In genomic region chr18:62838475-62839098, GRCh38 we compare ENCODE assay signal across 12 cellular contexts.
DNase-seq lines count a peak whose midpoint lies in the region; ATAC-seq and TF ChIP-seq lines count a peak whose summit lies in the region.
"Had no signal": no experiment of that assay in that cellular context is flagged by ENCODE, and none has a peak within 500 bp of the region (broad histone marks: within the 10 kb centered on the region; RNA-seq: fewer than 3 reads in every experiment).

No MANE protein-coding gene starts in this region.

- ATAC-seq in stimulated activated naive CD8-positive, alpha-beta T cell treated with anti-CD3 and anti-CD28 coated beads, Interleukin-15, Interleukin-2, amounts not matched to agents 100 U/mL and 50 U/mL, for 24 hours: peak; percentile 43
- ATAC-seq in stimulated activated naive CD8-positive, alpha-beta T cell treated with anti-CD3 and anti-CD28 coated beads, Interleukin-15, amount 100 ng/mL, for 72 hours: no peak
- ATAC-seq in HG02763 (IDR thresholded peaks at IDR 0.05; ENCODE audit: unreplicated experiment) (peak; percentile 89), HG03571 (IDR thresholded peaks at IDR 0.05; ENCODE audit: unreplicated experiment) (peak; percentile 88), SK-N-SH treated with all-trans-retinoic acid at 6 μM for 48 hours (no peak)
- ATAC-seq: natural killer cell treated with Interleukin-12 subunit alpha and Interleukin-12 subunit beta and Interleukin-15 and Interleukin-18, amount 100 ng/mL, for 72 hours had no signal

- no peak overlapping the region for H3K4me3 Mint-ChIP-seq in stimulated activated naive CD8-positive, alpha-beta T cell treated with anti-CD3 and anti-CD28 coated beads, Interleukin-15, amount 100 ng/mL, for 72 hours
- H3K4me3 Mint-ChIP-seq: natural killer cell treated with Interleukin-12 subunit alpha and Interleukin-12 subunit beta and Interleukin-15 and Interleukin-18, amount 100 ng/mL, for 72 hours had no signal

- no peak for DNase-seq in stimulated activated naive CD8-positive, alpha-beta T cell treated with anti-CD3 and anti-CD28 coated beads, Interleukin-15, Interleukin-2, amounts not matched to agents 100 U/mL and 50 U/mL, for 24 hours
- no peak for DNase-seq in stimulated activated naive CD8-positive, alpha-beta T cell treated with anti-CD3 and anti-CD28 coated beads, Interleukin-15, amount 100 ng/mL, for 72 hours
- no peak for DNase-seq in iPS-NIHi7 (ENCODE audit: extremely low spot score)
- DNase-seq in NCI-H510A treated with DMSO at 0.1 percent for 48 hours (lab: John Stamatoyannopoulos, UW): no peak
- DNase-seq in GM10266 (ENCODE audit: extremely low spot score): no peak
- DNase-seq: dorsolateral prefrontal cortex, hippocampal formation, NCI-H524 treated with DMSO at 0.1 percent for 48 hours had no signal

- no peaks in the 10 kb centered on the region for H3K9me3 Mint-ChIP-seq in stimulated activated naive CD8-positive, alpha-beta T cell treated with anti-CD3 and anti-CD28 coated beads, Interleukin-15, amount 100 ng/mL, for 72 hours
- H3K9me3 Mint-ChIP-seq: natural killer cell treated with Interleukin-12 subunit alpha and Interleukin-12 subunit beta and Interleukin-15 and Interleukin-18, amount 100 ng/mL, for 72 hours had no signal

- peak overlapping the region in 1 of 2 donors; percentile 73 for H3K27ac Mint-ChIP-seq in stimulated activated naive CD8-positive, alpha-beta T cell treated with anti-CD3 and anti-CD28 coated beads, Interleukin-15, amount 100 ng/mL, for 72 hours
- H3K27ac Mint-ChIP-seq: natural killer cell treated with Interleukin-12 subunit alpha and Interleukin-12 subunit beta and Interleukin-15 and Interleukin-18, amount 100 ng/mL, for 72 hours had no signal

- H3K4me1 Mint-ChIP-seq in stimulated activated naive CD8-positive, alpha-beta T cell treated with anti-CD3 and anti-CD28 coated beads, Interleukin-15, amount 100 ng/mL, for 72 hours: peaks cover 30% of the 10 kb centered on the region

- TF ChIP-seq CTCF in GM10266 (IDR thresholded peaks at IDR 0.05; ENCODE audit: control insufficient read depth, insufficient read depth, low read depth, missing control alignments): no peak

- H3K27me3 Mint-ChIP-seq in stimulated activated naive CD8-positive, alpha-beta T cell treated with anti-CD3 and anti-CD28 coated beads, Interleukin-15, amount 100 ng/mL, for 72 hours: no peaks in the 10 kb centered on the region
- H3K27me3 Mint-ChIP-seq: natural killer cell treated with Interleukin-12 subunit alpha and Interleukin-12 subunit beta and Interleukin-15 and Interleukin-18, amount 100 ng/mL, for 72 hours had no signal

TF ChIP-seq in SK-N-SH treated with all-trans-retinoic acid at 6 μM for 48 hours, 23 proteins besides CTCF, POLR2A, EP300 and RAD21:
- TF ChIP-seq CSRNP3 (CRISPR knock-in tag; IDR thresholded peaks at IDR 0.05) (no peak), ISL1 (CRISPR knock-in tag; IDR thresholded peaks at IDR 0.05) (no peak), GLIS3 (CRISPR knock-in tag; IDR thresholded peaks at IDR 0.05) (no peak), OSR1 (CRISPR knock-in tag; IDR thresholded peaks at IDR 0.05) (no peak), ZNF8 (CRISPR knock-in tag; IDR thresholded peaks at IDR 0.05) (no peak), SNAI2 (CRISPR knock-in tag; IDR thresholded peaks at IDR 0.05) (no peak), RARB (CRISPR knock-in tag; IDR thresholded peaks at IDR 0.05) (no peak), ZNF565 (CRISPR knock-in tag; conservative IDR thresholded peaks at IDR 0.05; ENCODE audit: low read depth) (no peak), ZC3H10 (CRISPR knock-in tag; IDR thresholded peaks at IDR 0.05) (no peak), ZFP30 (CRISPR knock-in tag; IDR thresholded peaks at IDR 0.05) (no peak), TCF4 (CRISPR knock-in tag; IDR thresholded peaks at IDR 0.05; ENCODE audit: borderline replicate concordance) (no peak), BACH2 (CRISPR knock-in tag; IDR thresholded peaks at IDR 0.05; ENCODE audit: borderline replicate concordance) (no peak), ESRRG (CRISPR knock-in tag; IDR thresholded peaks at IDR 0.05) (no peak)
- TF ChIP-seq, protein P1, sequence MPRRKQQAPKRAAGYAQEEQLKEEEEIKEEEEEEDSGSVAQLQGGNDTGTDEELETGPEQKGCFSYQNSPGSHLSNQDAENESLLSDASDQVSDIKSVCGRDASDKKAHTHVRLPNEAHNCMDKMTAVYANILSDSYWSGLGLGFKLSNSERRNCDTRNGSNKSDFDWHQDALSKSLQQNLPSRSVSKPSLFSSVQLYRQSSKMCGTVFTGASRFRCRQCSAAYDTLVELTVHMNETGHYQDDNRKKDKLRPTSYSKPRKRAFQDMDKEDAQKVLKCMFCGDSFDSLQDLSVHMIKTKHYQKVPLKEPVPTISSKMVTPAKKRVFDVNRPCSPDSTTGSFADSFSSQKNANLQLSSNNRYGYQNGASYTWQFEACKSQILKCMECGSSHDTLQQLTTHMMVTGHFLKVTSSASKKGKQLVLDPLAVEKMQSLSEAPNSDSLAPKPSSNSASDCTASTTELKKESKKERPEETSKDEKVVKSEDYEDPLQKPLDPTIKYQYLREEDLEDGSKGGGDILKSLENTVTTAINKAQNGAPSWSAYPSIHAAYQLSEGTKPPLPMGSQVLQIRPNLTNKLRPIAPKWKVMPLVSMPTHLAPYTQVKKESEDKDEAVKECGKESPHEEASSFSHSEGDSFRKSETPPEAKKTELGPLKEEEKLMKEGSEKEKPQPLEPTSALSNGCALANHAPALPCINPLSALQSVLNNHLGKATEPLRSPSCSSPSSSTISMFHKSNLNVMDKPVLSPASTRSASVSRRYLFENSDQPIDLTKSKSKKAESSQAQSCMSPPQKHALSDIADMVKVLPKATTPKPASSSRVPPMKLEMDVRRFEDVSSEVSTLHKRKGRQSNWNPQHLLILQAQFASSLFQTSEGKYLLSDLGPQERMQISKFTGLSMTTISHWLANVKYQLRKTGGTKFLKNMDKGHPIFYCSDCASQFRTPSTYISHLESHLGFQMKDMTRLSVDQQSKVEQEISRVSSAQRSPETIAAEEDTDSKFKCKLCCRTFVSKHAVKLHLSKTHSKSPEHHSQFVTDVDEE (CRISPR knock-in tag; IDR thresholded peaks at IDR 0.05): no peak
- TF ChIP-seq, protein P2, sequence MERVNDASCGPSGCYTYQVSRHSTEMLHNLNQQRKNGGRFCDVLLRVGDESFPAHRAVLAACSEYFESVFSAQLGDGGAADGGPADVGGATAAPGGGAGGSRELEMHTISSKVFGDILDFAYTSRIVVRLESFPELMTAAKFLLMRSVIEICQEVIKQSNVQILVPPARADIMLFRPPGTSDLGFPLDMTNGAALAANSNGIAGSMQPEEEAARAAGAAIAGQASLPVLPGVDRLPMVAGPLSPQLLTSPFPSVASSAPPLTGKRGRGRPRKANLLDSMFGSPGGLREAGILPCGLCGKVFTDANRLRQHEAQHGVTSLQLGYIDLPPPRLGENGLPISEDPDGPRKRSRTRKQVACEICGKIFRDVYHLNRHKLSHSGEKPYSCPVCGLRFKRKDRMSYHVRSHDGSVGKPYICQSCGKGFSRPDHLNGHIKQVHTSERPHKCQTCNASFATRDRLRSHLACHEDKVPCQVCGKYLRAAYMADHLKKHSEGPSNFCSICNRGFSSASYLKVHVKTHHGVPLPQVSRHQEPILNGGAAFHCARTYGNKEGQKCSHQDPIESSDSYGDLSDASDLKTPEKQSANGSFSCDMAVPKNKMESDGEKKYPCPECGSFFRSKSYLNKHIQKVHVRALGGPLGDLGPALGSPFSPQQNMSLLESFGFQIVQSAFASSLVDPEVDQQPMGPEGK (CRISPR knock-in tag; IDR thresholded peaks at IDR 0.05; ENCODE audit: borderline replicate concordance): no peak

Comparison
In these comparisons a context has a peak if more than half of its experiments do, and no peak if none do; other contexts are left out.
1. ATAC-seq: peak in stimulated activated naive CD8-positive, alpha-beta T cell treated with anti-CD3 and anti-CD28 coated beads, Interleukin-15, Interleukin-2, amounts not matched to agents 100 U/mL and 50 U/mL, for 24 hours (single experiment), HG02763 (single experiment) and HG03571 (single experiment); none in stimulated activated naive CD8-positive, alpha-beta T cell treated with anti-CD3 and anti-CD28 coated beads, Interleukin-15, amount 100 ng/mL, for 72 hours (single experiment) and SK-N-SH treated with all-trans-retinoic acid at 6 μM for 48 hours (single experiment).